ENCODE assay signal across 33 cellular contexts in genomic region chrY:14822196-14822595, GRCh38.
DNase-seq lines count a peak whose midpoint lies in the region; ATAC-seq and TF ChIP-seq lines count a peak whose summit lies in the region.
"Had no signal": no experiment of that assay in that cellular context is flagged by ENCODE, and none has a peak within 500 bp of the region (broad histone marks: within the 10 kb centered on the region; RNA-seq: fewer than 3 reads in every experiment).

No MANE protein-coding gene starts in this region.

- no peaks in the 10 kb centered on the region for H3K36me3 ChIP-seq in brain microvascular endothelial cell (replicated peaks)
- H3K36me3 ChIP-seq: adrenal gland, gastrocnemius medialis, neutrophil, SJCRH30, tibial artery had no signal

- H3K4me3 Mint-ChIP-seq in progenitor cell of endocrine pancreas (ENCODE audit: low read depth), result no peak overlapping the region
- H3K4me3 Mint-ChIP-seq: activated naive CD4-positive, alpha-beta T cell treated with anti-CD3 and anti-CD28 coated beads for 36 hours; activated T-helper 1 cell treated with anti-CD3 and anti-CD28 coated beads, Interleukin-12 subunit alpha, Interleukin-12 subunit beta, Interleukin-2, Interleukin-4 antibody, amounts not matched to agents 30 ng/mL and 10 ng/mL and 1 ng/mL, durations not matched to agents 14 hours and 24 hours and 36 hours; memory B cell; stimulated activated naive CD8-positive, alpha-beta T cell treated with anti-CD3 and anti-CD28 coated beads, Interleukin-15, Interleukin-2, amounts not matched to agents 100 ng/mL and 50 ng/mL, for 24 hours had no signal

- H3K27ac Mint-ChIP-seq in progenitor cell of endocrine pancreas, result no peak overlapping the region
- H3K27ac Mint-ChIP-seq: activated naive CD4-positive, alpha-beta T cell treated with anti-CD3 and anti-CD28 coated beads for 36 hours; activated T-helper 1 cell treated with anti-CD3 and anti-CD28 coated beads, Interleukin-12 subunit alpha, Interleukin-12 subunit beta, Interleukin-2, Interleukin-4 antibody, amounts not matched to agents 30 ng/mL and 10 ng/mL and 1 ng/mL, durations not matched to agents 14 hours and 24 hours and 36 hours; memory B cell; stimulated activated naive CD8-positive, alpha-beta T cell treated with anti-CD3 and anti-CD28 coated beads, Interleukin-15, Interleukin-2, amounts not matched to agents 100 ng/mL and 50 ng/mL, for 24 hours had no signal

- H3K27ac ChIP-seq in substantia nigra (ENCODE audit: low read depth, low read length, poor library complexity, severe bottlenecking) (peak overlapping the region; percentile 51), brain microvascular endothelial cell (no peak overlapping the region)
- H3K27ac ChIP-seq: adrenal gland, C4-2B, gastrocnemius medialis, hepatocyte, neutrophil, psoas muscle, SJCRH30, skin epidermis, tibial artery had no signal

- no peaks in the 10 kb centered on the region for H3K4me1 Mint-ChIP-seq in progenitor cell of endocrine pancreas (ENCODE audit: low read depth)

- peak; percentile 18 for DNase-seq in ELR (ENCODE audit: low read depth)
- DNase-seq in cardiac fibroblast (ENCODE audit: low read depth in 2 of 2), result peak; percentile 62 to 68
- DNase-seq in medulla oblongata (ENCODE audit: extremely low spot score), result peak; percentile 65
- peak in 2 of 49 donors; percentile 0 to 6 for DNase-seq in substantia nigra (lab: John Stamatoyannopoulos, UW)
- no peak for DNase-seq in progenitor cell of endocrine pancreas (ENCODE audit: low spot score, unreplicated experiment)
- DNase-seq in brain microvascular endothelial cell, result no peak
- no peak for DNase-seq in Right ventricle myocardium superior
- DNase-seq: ACHN; activated CD4-positive, alpha-beta T cell treated with anti-CD3 and anti-CD28 coated beads, Interleukin-2, amount 50 U/mL, for 48 hours; activated naive CD4-positive, alpha-beta T cell treated with anti-CD3 and anti-CD28 coated beads for 36 hours; adrenal gland; Caco-2; DMS79; effector memory CD4-positive, alpha-beta T cell; gastrocnemius medialis; IMR-90; left cardiac atrium; NCI-H1048; NCI-H2029; NCI-H2227 treated with DMSO at 0.1 percent for 48 hours; NCI-H526 treated with DMSO at 0.1 percent for 48 hours; psoas muscle; SJCRH30; T-helper 1 cell; tibial artery had no signal

- H3K27me3 Mint-ChIP-seq in progenitor cell of endocrine pancreas, result no peaks in the 10 kb centered on the region
- H3K27me3 Mint-ChIP-seq: memory B cell; stimulated activated naive CD8-positive, alpha-beta T cell treated with anti-CD3 and anti-CD28 coated beads, Interleukin-15, Interleukin-2, amounts not matched to agents 100 ng/mL and 50 ng/mL, for 24 hours had no signal

- in situ Hi-C loops in brain microvascular endothelial cell (cut with HindIII; ENCODE audit: low pct_ligation_motif_present, low sequenced_read_pairs), result no loop called here

- intact Hi-C loops in Right ventricle myocardium superior (cut with DNase I), result no loop called here

- H3K4me3 ChIP-seq in cardiac fibroblast (replicated peaks in 1 of 2; ENCODE audit: low read depth in 2 of 2, low read length in 2 of 2) (no peak overlapping the region), brain microvascular endothelial cell (ENCODE audit: low read depth, low read length) (no peak overlapping the region)
- H3K4me3 ChIP-seq: adrenal gland, gastrocnemius medialis, hepatocyte, psoas muscle, SJCRH30, skin epidermis, tibial artery had no signal

- no peaks in the 10 kb centered on the region for H3K9me3 Mint-ChIP-seq in progenitor cell of endocrine pancreas (ENCODE audit: low read depth)
- H3K9me3 Mint-ChIP-seq: activated naive CD4-positive, alpha-beta T cell treated with anti-CD3 and anti-CD28 coated beads for 36 hours; activated T-helper 1 cell treated with anti-CD3 and anti-CD28 coated beads, Interleukin-12 subunit alpha, Interleukin-12 subunit beta, Interleukin-2, Interleukin-4 antibody, amounts not matched to agents 30 ng/mL and 10 ng/mL and 1 ng/mL, durations not matched to agents 14 hours and 24 hours and 36 hours; memory B cell; stimulated activated naive CD8-positive, alpha-beta T cell treated with anti-CD3 and anti-CD28 coated beads, Interleukin-15, Interleukin-2, amounts not matched to agents 100 ng/mL and 50 ng/mL, for 24 hours had no signal

- no peak for ATAC-seq in Right ventricle myocardium superior (ENCODE audit: poor library complexity)
- ATAC-seq: gastrocnemius medialis, left cardiac atrium, Panc1, psoas muscle had no signal

- H3K36me3 Mint-ChIP-seq in progenitor cell of endocrine pancreas (ENCODE audit: insufficient read depth), result no peaks in the 10 kb centered on the region

- no peak for TF ChIP-seq CTCF in cardiac fibroblast (IDR thresholded peaks at IDR 0.05; ENCODE audit: low read depth, low read length)
- no peak for TF ChIP-seq CTCF in progenitor cell of endocrine pancreas (IDR thresholded peaks at IDR 0.05; ENCODE audit: unreplicated experiment)
- TF ChIP-seq CTCF in brain microvascular endothelial cell (IDR thresholded peaks at IDR 0.05; ENCODE audit: low read depth, low read length, missing control alignments), result no peak

- H3K27me3 ChIP-seq in brain microvascular endothelial cell (replicated peaks), result no peaks in the 10 kb centered on the region
- H3K27me3 ChIP-seq: adrenal gland, gastrocnemius medialis, hepatocyte, neutrophil, SJCRH30, tibial artery had no signal

Comparison
In these comparisons a context has a peak if more than half of its experiments do, and no peak if none do; other contexts are left out.
1. DNase-seq: peak in ELR (single experiment), cardiac fibroblast (2 of 2) and medulla oblongata (single experiment); none in progenitor cell of endocrine pancreas (single experiment), brain microvascular endothelial cell (single experiment) and Right ventricle myocardium superior (single experiment).